ENCODE assay signal across 15 cellular contexts in genomic region chr1:156251527-156251926, GRCh38. TPM values are rescaled to one million over a fixed set of nuclear protein-coding genes. Genes with fewer than 3 reads are reported as not detected.
DNase-seq lines count a peak whose midpoint lies in the region; ATAC-seq and FAIRE-seq lines count a peak whose summit lies in the region.
"Had no signal": no experiment of that assay in that cellular context is flagged by ENCODE, and none has a peak within 500 bp of the region (broad histone marks: within the 10 kb centered on the region; RNA-seq: fewer than 3 reads in every experiment).

No MANE protein-coding gene starts in this region.

- ATAC-seq in activated naive CD4-positive, alpha-beta T cell treated with anti-CD3 and anti-CD28 coated beads, Interleukin-2, amount 50 U/mL, for 72 hours, result no peak

- CTCF ChIA-PET in activated naive CD4-positive, alpha-beta T cell treated with anti-CD3 and anti-CD28 coated beads for 36 hours (lab: Charles Lee), result interaction anchor here (1.1 to 1.2 kb wide), 3 partner anchors 8 to 110 kb away, joined by 3 to 4 read pairs (median 4); no protein-coding TSS in a partner anchor

- H3K36me3 Mint-ChIP-seq in activated naive CD4-positive, alpha-beta T cell treated with anti-CD3 and anti-CD28 coated beads for 36 hours (ENCODE audit: low read depth), result peaks cover 22% of the 10 kb centered on the region
- H3K36me3 Mint-ChIP-seq in activated naive CD4-positive, alpha-beta T cell treated with anti-CD3 and anti-CD28 coated beads, Interleukin-2, amount 50 U/mL, for 72 hours, result peaks cover 0 to 5% of the 10 kb centered on the region in 2 donors

- H3K4me3 Mint-ChIP-seq in activated naive CD4-positive, alpha-beta T cell treated with anti-CD3 and anti-CD28 coated beads for 36 hours, result no peak overlapping the region

- peak overlapping the region; percentile 18 for H3K27ac Mint-ChIP-seq in activated naive CD4-positive, alpha-beta T cell treated with anti-CD3 and anti-CD28 coated beads for 36 hours
- H3K27ac Mint-ChIP-seq in activated naive CD4-positive, alpha-beta T cell treated with anti-CD3 and anti-CD28 coated beads, Interleukin-2, amount 50 U/mL, for 72 hours, result no peak overlapping the region

- DNase-seq in activated naive CD4-positive, alpha-beta T cell treated with anti-CD3 and anti-CD28 coated beads for 36 hours, result no peak
- no peak for DNase-seq in activated naive CD4-positive, alpha-beta T cell treated with anti-CD3 and anti-CD28 coated beads, Interleukin-2, amount 50 U/mL, for 72 hours (ENCODE audit: low spot score in 2 of 2)
- DNase-seq in NCI-H2227 (lab: John Stamatoyannopoulos, UW; ENCODE audit: unreplicated experiment) (peak; percentile 85), dermis blood vessel endothelial cell (peak; percentile 73), pons (ENCODE audit: low spot score) (peak; percentile 72), RCC 7860 (ENCODE audit: low spot score) (no peak), NCI-H510A treated with DMSO at 0.1 percent for 48 hours (lab: John Stamatoyannopoulos, UW) (no peak)
- DNase-seq in NK-92 treated with Interleukin-12 subunit alpha and Interleukin-12 subunit beta, amount 100 ng/mL, for 24 hours (lab: John Stamatoyannopoulos, UW), result no peak
- DNase-seq: ACHN; activated CD4-positive, alpha-beta T cell treated with anti-CD3 and anti-CD28 coated beads for 4 hours; Calu3; NCI-H446; stimulated activated CD4-positive, alpha-beta T cell treated with anti-CD3 and anti-CD28 coated beads, Interleukin-4, amount 100 ng/mL, for 4 hours; uterus had no signal

- no peak for FAIRE-seq in RCC 7860 (lab: Jason Lieb, UNC)
- FAIRE-seq: GM18507 had no signal

- H3K27me3 Mint-ChIP-seq in activated naive CD4-positive, alpha-beta T cell treated with anti-CD3 and anti-CD28 coated beads for 36 hours (ENCODE audit: low read depth), result no peaks in the 10 kb centered on the region

- H3K9me3 Mint-ChIP-seq in activated naive CD4-positive, alpha-beta T cell treated with anti-CD3 and anti-CD28 coated beads for 36 hours, result no peaks in the 10 kb centered on the region
- H3K9me3 Mint-ChIP-seq in activated naive CD4-positive, alpha-beta T cell treated with anti-CD3 and anti-CD28 coated beads, Interleukin-2, amount 50 U/mL, for 72 hours, result no peaks in the 10 kb centered on the region

- intact Hi-C loops in activated naive CD4-positive, alpha-beta T cell treated with anti-CD3 and anti-CD28 coated beads for 36 hours (cut with micrococcal nuclease), result no loop called here

- no peaks in the 10 kb centered on the region for H3K4me1 Mint-ChIP-seq in activated naive CD4-positive, alpha-beta T cell treated with anti-CD3 and anti-CD28 coated beads for 36 hours (ENCODE audit: low read depth)

RNA-seq across cellular contexts. Expression of gene PAQR6, which starts 3.7 kb away (rescaled TPM):
- total RNA-seq in activated naive CD4-positive, alpha-beta T cell treated with anti-CD3 and anti-CD28 coated beads for 36 hours, result 1 to 10 TPM; 3.7 to 4.2 TPM
- 1 to 10 TPM; 9.3 to 9.5 TPM for total RNA-seq in activated naive CD4-positive, alpha-beta T cell treated with anti-CD3 and anti-CD28 coated beads, Interleukin-2, amount 50 U/mL, for 72 hours
- total RNA-seq in dermis blood vessel endothelial cell, result 0.19 and 0.68 TPM in 2 replicates

RNA-seq across cellular contexts. Expression of gene BGLAP, which starts 9.5 kb away (rescaled TPM):
- 1 to 10 TPM; 3.4 to 4.0 TPM for total RNA-seq in activated naive CD4-positive, alpha-beta T cell treated with anti-CD3 and anti-CD28 coated beads for 36 hours
- 1 to 10 TPM; 4.3 to 9.7 TPM for total RNA-seq in activated naive CD4-positive, alpha-beta T cell treated with anti-CD3 and anti-CD28 coated beads, Interleukin-2, amount 50 U/mL, for 72 hours
- total RNA-seq in dermis blood vessel endothelial cell, result 0.19 TPM in 1 of 2 replicates, not detected in the other

RNA-seq across cellular contexts. Expression of gene SMG5, which starts 31.1 kb away (rescaled TPM):
- total RNA-seq in activated naive CD4-positive, alpha-beta T cell treated with anti-CD3 and anti-CD28 coated beads for 36 hours, result 10 to 100 TPM; 77.1 to 83.4 TPM
- total RNA-seq in activated naive CD4-positive, alpha-beta T cell treated with anti-CD3 and anti-CD28 coated beads, Interleukin-2, amount 50 U/mL, for 72 hours, result 100 to 1,000 TPM in 1 of 2 donors, 10 to 100 TPM in 1; 80.4 to 115 TPM
- total RNA-seq in dermis blood vessel endothelial cell, result 74.2 and 89.6 TPM in 2 replicates

RNA-seq across cellular contexts. Expression of gene TMEM79, which starts 32.6 kb away (rescaled TPM):
- 1 to 10 TPM; 9.1 to 9.5 TPM for total RNA-seq in activated naive CD4-positive, alpha-beta T cell treated with anti-CD3 and anti-CD28 coated beads for 36 hours
- 10 to 100 TPM; 11.0 to 24.4 TPM for total RNA-seq in activated naive CD4-positive, alpha-beta T cell treated with anti-CD3 and anti-CD28 coated beads, Interleukin-2, amount 50 U/mL, for 72 hours
- total RNA-seq in dermis blood vessel endothelial cell, result 1.2 and 1.7 TPM in 2 replicates

RNA-seq across cellular contexts. Expression of gene PMF1, which starts 38.7 kb away (rescaled TPM):
- 100 to 1,000 TPM; 135 TPM for total RNA-seq in activated naive CD4-positive, alpha-beta T cell treated with anti-CD3 and anti-CD28 coated beads for 36 hours
- 100 to 1,000 TPM; 120 to 156 TPM for total RNA-seq in activated naive CD4-positive, alpha-beta T cell treated with anti-CD3 and anti-CD28 coated beads, Interleukin-2, amount 50 U/mL, for 72 hours
- 64.2 and 66.4 TPM in 2 replicates for total RNA-seq in dermis blood vessel endothelial cell

Comparison
In these comparisons a context has a peak if more than half of its experiments do, and no peak if none do; other contexts are left out.
1. DNase-seq: peak in NCI-H2227 (single experiment), dermis blood vessel endothelial cell (single experiment) and pons (single experiment); none in activated naive CD4-positive, alpha-beta T cell treated with anti-CD3 and anti-CD28 coated beads for 36 hours (single experiment), activated naive CD4-positive, alpha-beta T cell treated with anti-CD3 and anti-CD28 coated beads, Interleukin-2, amount 50 U/mL, for 72 hours (0 of 2), RCC 7860 (single experiment), NK-92 treated with Interleukin-12 subunit alpha and Interleukin-12 subunit beta, amount 100 ng/mL, for 24 hours (single experiment) and NCI-H510A treated with DMSO at 0.1 percent for 48 hours (single experiment).